Comparison of ENCODE assay signal across 8 cellular contexts in the genomic region with DNA sequence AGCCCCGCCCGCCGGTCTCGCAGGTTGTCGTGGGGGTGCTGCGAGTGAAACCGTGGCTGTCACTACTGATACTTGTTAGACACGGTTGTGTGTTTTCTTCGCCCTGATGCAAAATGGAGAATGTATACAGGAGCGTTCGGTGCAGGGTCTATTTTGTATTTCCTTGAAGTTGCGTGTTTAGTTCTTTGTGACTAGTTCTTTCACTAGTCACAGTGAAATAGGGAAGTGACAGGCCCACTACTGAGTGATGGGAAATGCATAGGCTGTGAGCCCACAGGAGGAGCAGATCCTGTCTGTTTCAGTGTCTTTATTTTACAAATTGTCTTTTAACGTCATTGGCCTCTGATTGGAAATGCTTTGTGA. TPM values are rescaled to one million over a fixed set of nuclear protein-coding genes. Genes with fewer than 3 reads are reported as not detected.
DNase-seq lines count a peak whose midpoint lies in the region; ATAC-seq, FAIRE-seq and TF ChIP-seq lines count a peak whose summit lies in the region.

No MANE protein-coding gene starts in this region.

- POLR2A ChIA-PET in A549 (lab: Yijun Ruan, JAX), result interaction anchor here (0.9 to 2.1 kb wide), 4 partner anchors 10 to 340 kb away, joined by 3 to 30 read pairs (median 3); a partner anchor contains a TSS

- H3K27ac ChIP-seq in A549, result peak overlapping the region; percentile 90 to 98
- H3K27ac ChIP-seq in SJCRH30, result peak overlapping the region; percentile 85
- H3K27ac ChIP-seq in epithelial cell of prostate, result peak overlapping the region; percentile 35
- H3K27ac ChIP-seq in neutrophil, result peak overlapping the region; percentile 83

- TF ChIP-seq POLR2A in A549 (IDR thresholded peaks at IDR 0.05; ENCODE audit: low read length), result no peak

- no peaks in the 10 kb centered on the region; the same call in 1 of the 2 replicates for H3K36me3 ChIP-seq in SJCRH30
- peaks cover 1% of the 10 kb centered on the region for H3K36me3 ChIP-seq in neutrophil

- H3K27me3 ChIP-seq in SJCRH30, result no peaks in the 10 kb centered on the region; the same call in 1 of the 2 replicates
- H3K27me3 ChIP-seq in neutrophil, result no peaks in the 10 kb centered on the region

- peak overlapping the region; percentile 96 for H3K4me3 ChIP-seq in A549
- H3K4me3 ChIP-seq in SJCRH30, result peak overlapping the region; percentile 98
- peak overlapping the region; percentile 96 to 99 for H3K4me3 ChIP-seq in neutrophil (ENCODE audit: low read depth in 1 of 2, low read length in 1 of 2)

- CTCF ChIA-PET in A549 (lab: Yijun Ruan, JAX), result interaction anchor here (1.1 to 1.6 kb wide), 2 partner anchors 10 to 11 kb away, joined by 3 to 4 read pairs; a partner anchor contains a TSS

- H3K9me3 ChIP-seq in A549 (no peaks in the 10 kb centered on the region), SJCRH30 (replicated peaks) (no peaks in the 10 kb centered on the region), neutrophil (no peaks in the 10 kb centered on the region)

- intact Hi-C loops in posterior vena cava (cut with DNase I), result no loop called here

- DNase-seq in A549 (ENCODE audit: low read depth in 1 of 2, low spot score in 1 of 2), result peak in 1 of 2 experiments; percentile 6
- no peak for DNase-seq in SJCRH30
- no peak for DNase-seq in epithelial cell of prostate (ENCODE audit: low read depth, low spot score)
- DNase-seq in COR-L47 (lab: John Stamatoyannopoulos, UW), result no peak
- no peak for DNase-seq in posterior vena cava (ENCODE audit: low spot score)

- TF ChIP-seq RAD21 in A549 (conservative IDR thresholded peaks at IDR 0.05 in 1 of 2, IDR thresholded peaks at IDR 0.05 in 1 of 2), result no peak

- TF ChIP-seq CTCF in A549 (IDR thresholded peaks at IDR 0.05) (no peak), neutrophil (IDR thresholded peaks at IDR 0.05) (no peak)

- ATAC-seq in A549 (peak; percentile 15 to 21; a peak in 3 of 6 replicates), GM18867 (IDR thresholded peaks at IDR 0.05; ENCODE audit: unreplicated experiment) (peak; percentile 31), HG03064 (IDR thresholded peaks at IDR 0.05; ENCODE audit: low read depth, unreplicated experiment) (peak; percentile 38)

- H3K4me1 ChIP-seq in A549 (peaks cover 11% of the 10 kb centered on the region; the same call in 2 of the 3 replicates), SJCRH30 (peaks cover 6% of the 10 kb centered on the region; the same call in 1 of the 2 replicates), neutrophil (ENCODE audit: control insufficient read depth in 1 of 2, insufficient read depth in 1 of 2, low read depth in 1 of 2, low read length in 1 of 2) (peaks cover 12 to 19% of the 10 kb centered on the region in 2 experiments)

- under 1% methylated on average over 13 of the region's 13 CpGs for whole genome bisulfite sequencing in A549 (ENCODE audit: missing lambda C conversion rate)

- H3K4me2 ChIP-seq in A549, result peak overlapping the region; percentile 97

- no peak for TF ChIP-seq EP300 in A549 (IDR thresholded peaks at IDR 0.05)

- FAIRE-seq in A549 (lab: Jason Lieb, UNC), result no peak

TF ChIP-seq in A549, 52 proteins besides CTCF, POLR2A, EP300 and RAD21:
- TF ChIP-seq SMC3 (IDR thresholded peaks at IDR 0.05) (no peak), CHD2 (IDR thresholded peaks at IDR 0.05; ENCODE audit: low read length, partially characterized antibody) (no peak)
- TF ChIP-seq, protein P1, sequence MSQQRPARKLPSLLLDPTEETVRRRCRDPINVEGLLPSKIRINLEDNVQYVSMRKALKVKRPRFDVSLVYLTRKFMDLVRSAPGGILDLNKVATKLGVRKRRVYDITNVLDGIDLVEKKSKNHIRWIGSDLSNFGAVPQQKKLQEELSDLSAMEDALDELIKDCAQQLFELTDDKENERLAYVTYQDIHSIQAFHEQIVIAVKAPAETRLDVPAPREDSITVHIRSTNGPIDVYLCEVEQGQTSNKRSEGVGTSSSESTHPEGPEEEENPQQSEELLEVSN (IDR thresholded peaks at IDR 0.05; ENCODE audit: borderline replicate concordance, low read depth), result no peak

RNA-seq across cellular contexts. Expression of a gene that starts 0.7 kb away (rescaled TPM):
- polyA plus RNA-seq in A549 (2011; rRNA removed) (17.9 and 25.9 TPM in 2 replicates), A549 (2017; fragmentation: RNase III; extraction: RNeasy Plus Mini Kit Qiagen cat#74134 plus additional on column Dnase treatment) (15.1 to 16.1 TPM (median 15.9 TPM) in 3 replicates)
- polyA plus RNA-seq in A549 (2012; cell fraction: cytosol; rRNA removed), result 4.8 and 5.0 TPM in 2 replicates
- 2.6 and 5.2 TPM in 2 replicates for polyA plus RNA-seq in A549 (2012; cell fraction: nucleus; rRNA removed)
- polyA minus RNA-seq in A549 (2011; rRNA and poly(A)+ RNA removed), result 9.3 and 10.0 TPM in 2 replicates
- total RNA-seq in SJCRH30 (2014; rRNA removed; shearing (Covaris generic)), result 16.6 and 17.8 TPM in 2 replicates
- total RNA-seq in posterior vena cava, result 10 to 100 TPM; 12.4 to 13.0 TPM

RNA-seq across cellular contexts. Expression of a gene that starts 10.6 kb away (rescaled TPM):
- polyA plus RNA-seq in A549 (2011; rRNA removed), result 21.5 and 28.1 TPM in 2 replicates
- 11.4 and 12.8 TPM in 2 replicates for polyA plus RNA-seq in A549 (2012; cell fraction: cytosol; rRNA removed)
- 4.8 and 9.3 TPM in 2 replicates for polyA plus RNA-seq in A549 (2012; cell fraction: nucleus; rRNA removed)
- 23.4 to 27.8 TPM (median 23.5 TPM) in 3 replicates for polyA plus RNA-seq in A549 (2017; fragmentation: RNase III; extraction: RNeasy Plus Mini Kit Qiagen cat#74134 plus additional on column Dnase treatment)
- 8.8 and 9.9 TPM in 2 replicates for polyA minus RNA-seq in A549 (2011; rRNA and poly(A)+ RNA removed)
- total RNA-seq in SJCRH30 (2014; rRNA removed; shearing (Covaris generic)), result 29.0 and 31.6 TPM in 2 replicates
- total RNA-seq in posterior vena cava, result 10 to 100 TPM; 14.8 to 15.3 TPM

RNA-seq across cellular contexts. Expression of a gene that starts 58.1 kb away (rescaled TPM):
- 5.1 and 6.3 TPM in 2 replicates for polyA plus RNA-seq in A549 (2011; rRNA removed)
- 4.5 and 6.9 TPM in 2 replicates for polyA plus RNA-seq in A549 (2012; cell fraction: cytosol; rRNA removed)
- polyA plus RNA-seq in A549 (2012; cell fraction: nucleus; rRNA removed), result 13.3 and 14.8 TPM in 2 replicates
- polyA plus RNA-seq in A549 (2017; fragmentation: RNase III; extraction: RNeasy Plus Mini Kit Qiagen cat#74134 plus additional on column Dnase treatment), result 8.2 to 8.5 TPM (median 8.2 TPM) in 3 replicates
- polyA minus RNA-seq in A549 (2011; rRNA and poly(A)+ RNA removed), result 18.5 and 21.4 TPM in 2 replicates
- 9.4 and 10.0 TPM in 2 replicates for total RNA-seq in SJCRH30 (2014; rRNA removed; shearing (Covaris generic))
- total RNA-seq in posterior vena cava, result 10 to 100 TPM; 15.6 to 21.4 TPM

Comparison
In these comparisons a context has a peak if more than half of its experiments do, and no peak if none do; other contexts are left out.
1. H3K27ac ChIP-seq: peak in every context shown above with its lines; median percentile 94 in A549; 85 in SJCRH30; 83 in neutrophil; 35 in epithelial cell of prostate.